10 cellular contexts compared by ENCODE assay signal in genomic region chr9:127991017-127991756, GRCh38. TPM values are rescaled to one million over a fixed set of nuclear protein-coding genes. Genes with fewer than 3 reads are reported as not detected.
A peak's percentile ranks its signal among the peaks of the same experiment; 100 is the strongest.
DNase-seq lines count a peak whose midpoint lies in the region; ATAC-seq, FAIRE-seq and TF ChIP-seq lines count a peak whose summit lies in the region.
"Had no signal": no experiment of that assay in that cellular context is flagged by ENCODE, and none has a peak within 500 bp of the region (broad histone marks: within the 10 kb centered on the region; RNA-seq: fewer than 3 reads in every experiment).

No MANE protein-coding gene starts in this region.

- no peaks in the 10 kb centered on the region for H3K4me1 Mint-ChIP-seq in natural killer cell

- no peaks in the 10 kb centered on the region for H3K9me3 Mint-ChIP-seq in natural killer cell
- H3K9me3 Mint-ChIP-seq: activated T-cell treated with anti-CD3 and anti-CD28 coated beads, Interleukin-2, amount 50 U/mL, for 4 hours had no signal

- intact Hi-C loops in Right ventricle myocardium superior (cut with DNase I) (no loop called here), cardiac septum (cut with DNase I) (no loop called here), kidney (cut with DNase I) (no loop called here), natural killer cell (cut with micrococcal nuclease) (no loop called here)

- H3K36me3 ChIP-seq in RWPE2 (ENCODE audit: low read depth): no peaks in the 10 kb centered on the region
- H3K36me3 ChIP-seq in kidney (ENCODE audit: control insufficient read depth in 1 of 2, insufficient read depth in 2 of 2, low read length in 2 of 2): no peaks in the 10 kb centered on the region
- H3K36me3 ChIP-seq: SJSA1 had no signal

- TF ChIP-seq CTCF in RWPE2 (IDR thresholded peaks at IDR 0.05; ENCODE audit: poor library complexity, severe bottlenecking) (no peak), kidney (IDR thresholded peaks at IDR 0.05; ENCODE audit: borderline replicate concordance, extremely low read depth, insufficient read depth) (no peak), natural killer cell (IDR thresholded peaks at IDR 0.05) (no peak), coronary artery (IDR thresholded peaks at IDR 0.05) (no peak)

- H3K27ac ChIP-seq in RWPE2 (ENCODE audit: poor library complexity, severe bottlenecking) (no peak overlapping the region), kidney (ENCODE audit: low read depth in 2 of 2, low read length in 2 of 2) (peak overlapping the region; percentile 92 to 93), coronary artery (no peak overlapping the region)
- H3K27ac ChIP-seq: SJSA1 had no signal

- ATAC-seq in Right ventricle myocardium superior (ENCODE audit: poor library complexity) (peak; percentile 62), RWPE2 (ENCODE audit: low read depth) (peak; percentile 49; the same call in 2 of the 3 replicates), natural killer cell (no peak)

- H3K36me3 Mint-ChIP-seq in natural killer cell: no peaks in the 10 kb centered on the region

- H3K9me3 ChIP-seq in RWPE2 (ENCODE audit: severe bottlenecking) (no peaks in the 10 kb centered on the region), kidney (ENCODE audit: control insufficient read depth in 1 of 2, low read length in 2 of 2) (no peaks in the 10 kb centered on the region)
- H3K9me3 ChIP-seq: SJSA1 had no signal

- no peak for FAIRE-seq in kidney (lab: Jason Lieb, UNC)

- DNase-seq in Right ventricle myocardium superior (no peak), cardiac septum (ENCODE audit: low spot score) (no peak), RWPE2 (ENCODE audit: low spot score) (no peak), kidney (no peak), natural killer cell (no peak), H4 (ENCODE audit: low spot score) (no peak), coronary artery (ENCODE audit: low spot score) (no peak), ureter (ENCODE audit: low spot score) (no peak)
- DNase-seq: activated T-cell treated with anti-CD3 and anti-CD28 coated beads, Interleukin-2, amount 50 U/mL, for 4 hours had no signal

- H3K27me3 ChIP-seq in RWPE2 (ENCODE audit: insufficient read depth, poor library complexity, severe bottlenecking): no peaks in the 10 kb centered on the region
- H3K27me3 ChIP-seq: SJSA1 had no signal

- H3K4me3 ChIP-seq in RWPE2 (ENCODE audit: severe bottlenecking) (no peak overlapping the region), kidney (ENCODE audit: low read length in 2 of 2) (no peak overlapping the region), coronary artery (no peak overlapping the region)
- H3K4me3 ChIP-seq: SJSA1 had no signal

- H3K27me3 Mint-ChIP-seq in natural killer cell (ENCODE audit: low read depth in 2 of 2): no peaks in the 10 kb centered on the region

- H3K27ac Mint-ChIP-seq in natural killer cell: no peak overlapping the region

- H3K4me3 Mint-ChIP-seq in natural killer cell: no peak overlapping the region
- H3K4me3 Mint-ChIP-seq: activated T-cell treated with anti-CD3 and anti-CD28 coated beads, Interleukin-2, amount 50 U/mL, for 4 hours had no signal

- H3K4me1 ChIP-seq in RWPE2 (ENCODE audit: insufficient read depth, poor library complexity, severe bottlenecking): no peaks in the 10 kb centered on the region
- H3K4me1 ChIP-seq in kidney (ENCODE audit: control insufficient read depth in 1 of 2, insufficient read depth in 1 of 2, low read depth in 1 of 2, low read length in 2 of 2): peaks cover 9 to 20% of the 10 kb centered on the region in 2 donors

- no peak overlapping the region for H3K9ac ChIP-seq in kidney (ENCODE audit: low read length in 2 of 2)

RNA-seq across cellular contexts. Expression of gene EEIG1, which starts 10.4 kb away (rescaled TPM):
- 21.8 TPM for total RNA-seq in Right ventricle myocardium superior
- 24.1 TPM for total RNA-seq in cardiac septum
- total RNA-seq in kidney: 75.9 TPM
- 34.3 TPM for polyA plus RNA-seq in kidney (ENCODE audit: insufficient read depth, low read depth, low replicate concordance)
- 10 to 100 TPM; 10.3 to 36.0 (median 28.2) TPM for total RNA-seq in natural killer cell
- total RNA-seq in H4 (2014; rRNA removed; shearing (Covaris generic)): 7.6 and 10.6 TPM in 2 replicates
- 99.6 TPM for total RNA-seq in ureter

RNA-seq across cellular contexts. Expression of gene DPM2, which starts 53.5 kb away (rescaled TPM):
- total RNA-seq in Right ventricle myocardium superior: 9.9 TPM
- 14.9 TPM for total RNA-seq in cardiac septum
- 42.8 TPM for total RNA-seq in kidney
- 70.0 TPM for polyA plus RNA-seq in kidney (ENCODE audit: insufficient read depth, low read depth, low replicate concordance)
- 10 to 100 TPM; 22.9 to 31.4 (median 24.1) TPM for total RNA-seq in natural killer cell
- total RNA-seq in H4 (2014; rRNA removed; shearing (Covaris generic)): 31.1 and 35.4 TPM in 2 replicates
- total RNA-seq in ureter: 41.1 TPM

Comparison
In these comparisons a context has a peak if more than half of its experiments do, and no peak if none do; other contexts are left out.
1. ATAC-seq: peak in Right ventricle myocardium superior (single experiment) and RWPE2 (single experiment); none in natural killer cell (0 of 3).
2. H3K27ac ChIP-seq: peak in kidney (2 of 2); none in RWPE2 (single experiment) and coronary artery (0 of 2).